8 cellular contexts compared by ENCODE assay signal in genomic region chr17:50372708-50373556, GRCh38. TPM values are rescaled to one million over a fixed set of nuclear protein-coding genes. Genes with fewer than 3 reads are reported as not detected.
DNase-seq lines count a peak whose midpoint lies in the region; ATAC-seq and TF ChIP-seq lines count a peak whose summit lies in the region.

Gene EME1, plus strand, starts transcription at chr17:50373229. Its CDS starts 1,980 bp downstream, at chr17:50375209.
Gene MRPL27, minus strand, starts transcription at chr17:50373184. Its CDS starts 14 bp downstream, at chr17:50373170.

- H3K36me3 ChIP-seq in HEK293 (ENCODE audit: control insufficient read depth in 2 of 2, insufficient read depth in 1 of 2, low read length in 2 of 2) (peaks cover 40 to 68% of the 10 kb centered on the region in 2 experiments), SK-N-MC (ENCODE audit: insufficient read depth, low read length) (peaks cover 40% of the 10 kb centered on the region), osteoblast (ENCODE audit: insufficient read depth, low read length) (peaks cover 35% of the 10 kb centered on the region), thoracic aorta (peaks cover 25% of the 10 kb centered on the region)

- H3K4me3 ChIP-seq in HEK293 (ENCODE audit: low read depth, low read length): peak within 1 kb of the TSS; percentile 97
- H3K4me3 ChIP-seq in SK-N-MC: peak within 1 kb of the TSS; percentile 99
- H3K4me3 ChIP-seq in osteoblast (ENCODE audit: insufficient read depth, low read length): peak within 1 kb of the TSS; percentile 96
- peak within 1 kb of the TSS; percentile 92 for H3K4me3 ChIP-seq in thoracic aorta

- H3K27ac Mint-ChIP-seq in activated naive CD4-positive, alpha-beta T cell treated with anti-CD3 and anti-CD28 coated beads, Interleukin-2, amount 10 ng/mL, durations not matched to agents 7 days and 5 days: peak within 1 kb of the TSS; percentile 95

- H2AFZ ChIP-seq in osteoblast (ENCODE audit: low read length): peak within 1 kb of the TSS; percentile 99

- CTCF ChIA-PET in HEK293 (lab: Yijun Ruan, JAX): interaction anchor here (0.7 to 2.2 kb wide), 7 partner anchors 11 to 173 kb away, joined by 3 to 17 read pairs (median 6); partner anchors contain the start of genes LRRC59 and RSAD1
- CTCF ChIA-PET in activated naive CD4-positive, alpha-beta T cell treated with anti-CD3 and anti-CD28 coated beads, Interleukin-2, amount 10 ng/mL, durations not matched to agents 7 days and 5 days (lab: Charles Lee): interaction anchor here (2.1 to 3.3 kb wide), 2 partner anchors 11 to 25 kb away, joined by 10 to 27 read pairs; partner anchors contain the start of gene LRRC59

- peak within 1 kb of the TSS; percentile 90 for H3K4me3 Mint-ChIP-seq in activated naive CD4-positive, alpha-beta T cell treated with anti-CD3 and anti-CD28 coated beads, Interleukin-2, amount 10 ng/mL, durations not matched to agents 7 days and 5 days

- peaks cover 53% of the 10 kb centered on the region for H3K36me3 Mint-ChIP-seq in activated naive CD4-positive, alpha-beta T cell treated with anti-CD3 and anti-CD28 coated beads, Interleukin-2, amount 10 ng/mL, durations not matched to agents 7 days and 5 days

- DNase-seq in GF-D8 (lab: John Stamatoyannopoulos, UW): peak; percentile 73
- peak; percentile 96 for DNase-seq in NAMALWA (ENCODE audit: low spot score)
- peak; percentile 64 for DNase-seq in SK-N-MC (ENCODE audit: low read depth, low spot score)
- DNase-seq in activated naive CD4-positive, alpha-beta T cell treated with anti-CD3 and anti-CD28 coated beads, Interleukin-2, amount 10 ng/mL, durations not matched to agents 7 days and 5 days: peak; percentile 91
- peak; percentile 87 for DNase-seq in glomerular visceral epithelial cell (ENCODE audit: extremely low spot score)
- DNase-seq in osteoblast (ENCODE audit: insufficient read length, low spot score, missing footprints): peak; percentile 98
- peak; percentile 47 for DNase-seq in thoracic aorta (ENCODE audit: low spot score)

- H3K4me1 Mint-ChIP-seq in activated naive CD4-positive, alpha-beta T cell treated with anti-CD3 and anti-CD28 coated beads, Interleukin-2, amount 10 ng/mL, durations not matched to agents 7 days and 5 days: peaks cover 39% of the 10 kb centered on the region

- peaks cover 16% of the 10 kb centered on the region for H4K20me1 ChIP-seq in osteoblast (ENCODE audit: insufficient read depth, low read length)

- POLR2A ChIA-PET in HEK293 (lab: Yijun Ruan, JAX): interaction anchor here (0.6 to 3.6 kb wide), 7 partner anchors 8 to 27 kb away, joined by 3 to 15 read pairs (median 5); partner anchors contain the start of genes LRRC59 and XYLT2

- H3K4me1 ChIP-seq in HEK293 (ENCODE audit: control insufficient read depth, insufficient read depth, low read length): peaks cover 8% of the 10 kb centered on the region
- peaks cover 20% of the 10 kb centered on the region for H3K4me1 ChIP-seq in osteoblast (ENCODE audit: insufficient read depth, low read length)
- peaks cover 4 to 19% of the 10 kb centered on the region in 2 donors for H3K4me1 ChIP-seq in thoracic aorta (ENCODE audit: control insufficient read depth in 1 of 2, low read depth in 2 of 2)

- peak within 1 kb of the TSS; percentile 97 for H3K9ac ChIP-seq in SK-N-MC (ENCODE audit: insufficient read length)

- H3K27me3 Mint-ChIP-seq in activated naive CD4-positive, alpha-beta T cell treated with anti-CD3 and anti-CD28 coated beads, Interleukin-2, amount 10 ng/mL, durations not matched to agents 7 days and 5 days: no peaks in the 10 kb centered on the region

- H3K27ac ChIP-seq in HEK293 (ENCODE audit: extremely low read depth, low read depth, low read length) (peak within 1 kb of the TSS; percentile 86), SK-N-MC (peak within 1 kb of the TSS; percentile 96), osteoblast (ENCODE audit: low read depth, low read length) (peak within 1 kb of the TSS; percentile 97), thoracic aorta (peak within 1 kb of the TSS; percentile 87 to 92)

- TF ChIP-seq CTCF in HEK293 (tag by site-specific recombination; IDR thresholded peaks at IDR 0.05): no peak
- TF ChIP-seq CTCF in osteoblast (IDR thresholded peaks at IDR 0.05; ENCODE audit: extremely low read depth, low read depth, low read length): no peak
- TF ChIP-seq CTCF in thoracic aorta (IDR thresholded peaks at IDR 0.05): no peak

- H3K4me2 ChIP-seq in osteoblast (ENCODE audit: insufficient read depth, low read length): peak within 1 kb of the TSS; percentile 100

- H3K9me3 ChIP-seq in HEK293 (ENCODE audit: control insufficient read depth, insufficient read depth, low read depth, low read length) (no peaks in the 10 kb centered on the region), SK-N-MC (ENCODE audit: low read depth, low read length) (no peaks in the 10 kb centered on the region), osteoblast (ENCODE audit: low read depth, low read length) (no peaks in the 10 kb centered on the region), thoracic aorta (no peaks in the 10 kb centered on the region)

- ATAC-seq in thoracic aorta (ENCODE audit: insufficient number of reproducible peaks, low FRiP score, low read depth): peak; percentile 72

- H3K9me3 Mint-ChIP-seq in activated naive CD4-positive, alpha-beta T cell treated with anti-CD3 and anti-CD28 coated beads, Interleukin-2, amount 10 ng/mL, durations not matched to agents 7 days and 5 days: no peaks in the 10 kb centered on the region

- H3K79me2 ChIP-seq in osteoblast (ENCODE audit: insufficient read depth, low read length): peaks cover 39% of the 10 kb centered on the region

- no peaks in the 10 kb centered on the region for H3K27me3 ChIP-seq in osteoblast (ENCODE audit: insufficient read depth, low read length)
- H3K27me3 ChIP-seq in thoracic aorta (replicated peaks; ENCODE audit: insufficient read depth): no peaks in the 10 kb centered on the region

TF ChIP-seq in HEK293, 187 proteins besides CTCF, POLR2A, EP300 and RAD21 (continues in another document):
- TF ChIP-seq ZNF654 (tag by site-specific recombination; IDR thresholded peaks at IDR 0.05; ENCODE audit: low read depth) (no peak), ZNF248 (tag by site-specific recombination; IDR thresholded peaks at IDR 0.05) (no peak), ATF2 (tag by site-specific recombination; IDR thresholded peaks at IDR 0.05; ENCODE audit: low read depth) (peak; percentile 4; the same call in 1 of the 2 replicates), TRIM28 (IDR thresholded peaks at IDR 0.05; ENCODE audit: borderline replicate concordance, low read length) (peak; percentile 77), ZNF416 (tag by site-specific recombination; IDR thresholded peaks at IDR 0.05) (no peak), ZNF433 (tag by site-specific recombination; IDR thresholded peaks at IDR 0.05; ENCODE audit: low read depth) (no peak), ZNF561 (tag by site-specific recombination; IDR thresholded peaks at IDR 0.05; ENCODE audit: borderline replicate concordance) (peak; percentile 54; the same call in 1 of the 2 replicates), ZNF596 (tag by site-specific recombination; IDR thresholded peaks at IDR 0.05) (no peak), ZNF391 (tag by site-specific recombination; IDR thresholded peaks at IDR 0.05; ENCODE audit: borderline replicate concordance, low read depth) (0 out of 2 replicates have a peak, but pooled peaks have one; percentile 11), ZNF571 (tag by site-specific recombination; IDR thresholded peaks at IDR 0.05) (no peak), ZNF792 (tag by site-specific recombination; IDR thresholded peaks at IDR 0.05) (no peak), HOXD13 (CRISPR knock-in tag; IDR thresholded peaks at IDR 0.05; ENCODE audit: borderline replicate concordance) (no peak), ZNF707 (tag by site-specific recombination; IDR thresholded peaks at IDR 0.05) (no peak), ZNF670 (tag by site-specific recombination; IDR thresholded peaks at IDR 0.05; ENCODE audit: low read depth) (peak; percentile 10; the same call in 1 of the 2 replicates), ZNF16 (tag by site-specific recombination; IDR thresholded peaks at IDR 0.05; ENCODE audit: low read depth) (no peak), ZNF274 (IDR thresholded peaks at IDR 0.05; ENCODE audit: low read length) (no peak), ZNF274 (tag by site-specific recombination; IDR thresholded peaks at IDR 0.05; ENCODE audit: borderline replicate concordance) (no peak), PATZ1 (tag by site-specific recombination; IDR thresholded peaks at IDR 0.05) (peak; percentile 73), ZNF747 (tag by site-specific recombination; IDR thresholded peaks at IDR 0.05) (no peak), ZNF341 (tag by site-specific recombination; IDR thresholded peaks at IDR 0.05; ENCODE audit: low read depth) (peak; percentile 44), KLF7 (tag by site-specific recombination; IDR thresholded peaks at IDR 0.05; ENCODE audit: borderline replicate concordance) (peak; percentile 92)

RNA-seq across cellular contexts. Expression of gene EME1, which starts in this region (rescaled TPM):
- total RNA-seq in osteoblast: 0.59 and 0.72 TPM in 2 replicates
- total RNA-seq in thoracic aorta: 1 to 10 TPM in 1 of 2 donors, not detected in 1; 3.9 TPM

RNA-seq across cellular contexts. Expression of gene MRPL27, which starts in this region (rescaled TPM):
- total RNA-seq in osteoblast (54.2 and 55.7 TPM in 2 replicates), thoracic aorta (10 to 100 TPM; 17.1 to 42.9 TPM)

Comparison
In these comparisons a context has a peak if more than half of its experiments do, and no peak if none do; other contexts are left out.
1. Peak in every context shown above with its lines: DNase-seq, ATAC-seq, H3K4me3 ChIP-seq and H3K27ac ChIP-seq.
2. DNase-seq: peak in every context shown above with its lines; median percentile 98 in osteoblast; 96 in NAMALWA; 91 in activated naive CD4-positive, alpha-beta T cell treated with anti-CD3 and anti-CD28 coated beads, Interleukin-2, amount 10 ng/mL, durations not matched to agents 7 days and 5 days; 87 in glomerular visceral epithelial cell; 73 in GF-D8; 64 in SK-N-MC; 47 in thoracic aorta.